In the genomic region with DNA sequence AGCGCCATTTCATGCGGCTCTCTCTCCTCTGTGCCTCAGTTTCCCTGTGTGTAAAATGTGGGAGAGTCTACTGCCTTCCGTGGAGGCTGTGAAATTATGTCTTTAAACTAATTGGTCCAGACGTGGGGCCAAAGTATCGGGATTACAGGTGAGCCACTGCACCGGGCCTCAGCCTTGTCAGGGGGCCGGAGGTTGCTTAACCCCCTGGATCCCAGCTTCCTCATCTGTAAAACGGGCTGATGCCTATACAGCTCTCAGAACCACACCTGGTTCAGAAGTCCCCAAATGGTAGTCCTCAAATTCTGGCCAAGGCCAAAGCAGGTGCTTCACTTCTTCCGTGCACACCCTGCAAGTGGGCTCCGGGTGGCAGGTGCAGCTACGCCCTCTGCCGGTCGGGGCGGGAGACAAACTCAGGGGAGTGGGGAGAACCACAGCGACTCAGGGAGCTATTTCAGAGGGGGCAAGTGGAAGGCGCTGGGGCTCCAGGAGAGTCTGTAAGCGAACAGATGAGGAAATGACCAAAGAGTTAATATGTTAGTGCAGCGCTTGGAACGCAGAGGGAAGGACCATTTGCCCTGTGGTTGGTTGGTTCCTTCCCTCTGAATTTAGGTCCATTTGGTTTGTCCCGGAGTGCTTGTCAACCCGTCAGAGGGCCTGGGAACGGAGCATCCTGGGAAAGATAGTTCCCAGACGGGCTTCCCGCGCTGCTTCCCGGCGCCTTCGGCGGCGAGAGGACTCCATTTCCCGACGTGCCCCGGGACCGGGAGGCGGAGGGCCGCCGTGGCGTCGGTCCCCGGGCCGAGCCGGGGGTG, we compare ENCODE assay signal across 1 cellular context.
TF ChIP-seq lines count a peak whose summit lies in the region.

A gene (plus strand): TSS at position 812 of the 812 bp plus-strand sequence. CDS start 135 bp downstream, outside the sequence.

TF ChIP-seq in K562, 482 proteins besides CTCF, POLR2A, EP300 and RAD21 (continued from another document and continues in another):
- no peak for TF ChIP-seq CREBBP (IDR thresholded peaks at IDR 0.05; ENCODE audit: low read depth, low read length)
- TF ChIP-seq BHLHE40 (IDR thresholded peaks at IDR 0.05; ENCODE audit: low read length), result peak; percentile 87
- TF ChIP-seq MTA3 (IDR thresholded peaks at IDR 0.05; ENCODE audit: borderline replicate concordance), result peak; percentile 85
- TF ChIP-seq, protein P1, sequence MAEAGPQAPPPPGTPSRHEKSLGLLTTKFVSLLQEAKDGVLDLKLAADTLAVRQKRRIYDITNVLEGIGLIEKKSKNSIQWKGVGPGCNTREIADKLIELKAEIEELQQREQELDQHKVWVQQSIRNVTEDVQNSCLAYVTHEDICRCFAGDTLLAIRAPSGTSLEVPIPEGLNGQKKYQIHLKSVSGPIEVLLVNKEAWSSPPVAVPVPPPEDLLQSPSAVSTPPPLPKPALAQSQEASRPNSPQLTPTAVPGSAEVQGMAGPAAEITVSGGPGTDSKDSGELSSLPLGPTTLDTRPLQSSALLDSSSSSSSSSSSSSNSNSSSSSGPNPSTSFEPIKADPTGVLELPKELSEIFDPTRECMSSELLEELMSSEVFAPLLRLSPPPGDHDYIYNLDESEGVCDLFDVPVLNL (CRISPR knock-in tag; IDR thresholded peaks at IDR 0.05; ENCODE audit: low read depth), result 0 out of 2 replicates have a peak, but pooled peaks have one; percentile 50
- TF ChIP-seq, protein P2, sequence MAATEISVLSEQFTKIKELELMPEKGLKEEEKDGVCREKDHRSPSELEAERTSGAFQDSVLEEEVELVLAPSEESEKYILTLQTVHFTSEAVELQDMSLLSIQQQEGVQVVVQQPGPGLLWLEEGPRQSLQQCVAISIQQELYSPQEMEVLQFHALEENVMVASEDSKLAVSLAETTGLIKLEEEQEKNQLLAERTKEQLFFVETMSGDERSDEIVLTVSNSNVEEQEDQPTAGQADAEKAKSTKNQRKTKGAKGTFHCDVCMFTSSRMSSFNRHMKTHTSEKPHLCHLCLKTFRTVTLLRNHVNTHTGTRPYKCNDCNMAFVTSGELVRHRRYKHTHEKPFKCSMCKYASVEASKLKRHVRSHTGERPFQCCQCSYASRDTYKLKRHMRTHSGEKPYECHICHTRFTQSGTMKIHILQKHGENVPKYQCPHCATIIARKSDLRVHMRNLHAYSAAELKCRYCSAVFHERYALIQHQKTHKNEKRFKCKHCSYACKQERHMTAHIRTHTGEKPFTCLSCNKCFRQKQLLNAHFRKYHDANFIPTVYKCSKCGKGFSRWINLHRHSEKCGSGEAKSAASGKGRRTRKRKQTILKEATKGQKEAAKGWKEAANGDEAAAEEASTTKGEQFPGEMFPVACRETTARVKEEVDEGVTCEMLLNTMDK (IDR thresholded peaks at IDR 0.05; ENCODE audit: borderline replicate concordance, insufficient read depth, low read depth, low read length, poor library complexity, severe bottlenecking), result peak; percentile 95
- no peak for TF ChIP-seq ZNF589 (CRISPR knock-in tag; IDR thresholded peaks at IDR 0.05; ENCODE audit: low read depth)
- TF ChIP-seq, protein P3, sequence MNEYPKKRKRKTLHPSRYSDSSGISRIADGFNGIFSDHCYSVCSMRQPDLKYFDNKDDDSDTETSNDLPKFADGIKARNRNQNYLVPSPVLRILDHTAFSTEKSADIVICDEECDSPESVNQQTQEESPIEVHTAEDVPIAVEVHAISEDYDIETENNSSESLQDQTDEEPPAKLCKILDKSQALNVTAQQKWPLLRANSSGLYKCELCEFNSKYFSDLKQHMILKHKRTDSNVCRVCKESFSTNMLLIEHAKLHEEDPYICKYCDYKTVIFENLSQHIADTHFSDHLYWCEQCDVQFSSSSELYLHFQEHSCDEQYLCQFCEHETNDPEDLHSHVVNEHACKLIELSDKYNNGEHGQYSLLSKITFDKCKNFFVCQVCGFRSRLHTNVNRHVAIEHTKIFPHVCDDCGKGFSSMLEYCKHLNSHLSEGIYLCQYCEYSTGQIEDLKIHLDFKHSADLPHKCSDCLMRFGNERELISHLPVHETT (CRISPR knock-in tag; conservative IDR thresholded peaks at IDR 0.05 in 1 of 2, IDR thresholded peaks at IDR 0.05 in 1 of 2), result no peak
- TF ChIP-seq MAFG (tag; conservative IDR thresholded peaks at IDR 0.05), result no peak
- TF ChIP-seq, protein P4, sequence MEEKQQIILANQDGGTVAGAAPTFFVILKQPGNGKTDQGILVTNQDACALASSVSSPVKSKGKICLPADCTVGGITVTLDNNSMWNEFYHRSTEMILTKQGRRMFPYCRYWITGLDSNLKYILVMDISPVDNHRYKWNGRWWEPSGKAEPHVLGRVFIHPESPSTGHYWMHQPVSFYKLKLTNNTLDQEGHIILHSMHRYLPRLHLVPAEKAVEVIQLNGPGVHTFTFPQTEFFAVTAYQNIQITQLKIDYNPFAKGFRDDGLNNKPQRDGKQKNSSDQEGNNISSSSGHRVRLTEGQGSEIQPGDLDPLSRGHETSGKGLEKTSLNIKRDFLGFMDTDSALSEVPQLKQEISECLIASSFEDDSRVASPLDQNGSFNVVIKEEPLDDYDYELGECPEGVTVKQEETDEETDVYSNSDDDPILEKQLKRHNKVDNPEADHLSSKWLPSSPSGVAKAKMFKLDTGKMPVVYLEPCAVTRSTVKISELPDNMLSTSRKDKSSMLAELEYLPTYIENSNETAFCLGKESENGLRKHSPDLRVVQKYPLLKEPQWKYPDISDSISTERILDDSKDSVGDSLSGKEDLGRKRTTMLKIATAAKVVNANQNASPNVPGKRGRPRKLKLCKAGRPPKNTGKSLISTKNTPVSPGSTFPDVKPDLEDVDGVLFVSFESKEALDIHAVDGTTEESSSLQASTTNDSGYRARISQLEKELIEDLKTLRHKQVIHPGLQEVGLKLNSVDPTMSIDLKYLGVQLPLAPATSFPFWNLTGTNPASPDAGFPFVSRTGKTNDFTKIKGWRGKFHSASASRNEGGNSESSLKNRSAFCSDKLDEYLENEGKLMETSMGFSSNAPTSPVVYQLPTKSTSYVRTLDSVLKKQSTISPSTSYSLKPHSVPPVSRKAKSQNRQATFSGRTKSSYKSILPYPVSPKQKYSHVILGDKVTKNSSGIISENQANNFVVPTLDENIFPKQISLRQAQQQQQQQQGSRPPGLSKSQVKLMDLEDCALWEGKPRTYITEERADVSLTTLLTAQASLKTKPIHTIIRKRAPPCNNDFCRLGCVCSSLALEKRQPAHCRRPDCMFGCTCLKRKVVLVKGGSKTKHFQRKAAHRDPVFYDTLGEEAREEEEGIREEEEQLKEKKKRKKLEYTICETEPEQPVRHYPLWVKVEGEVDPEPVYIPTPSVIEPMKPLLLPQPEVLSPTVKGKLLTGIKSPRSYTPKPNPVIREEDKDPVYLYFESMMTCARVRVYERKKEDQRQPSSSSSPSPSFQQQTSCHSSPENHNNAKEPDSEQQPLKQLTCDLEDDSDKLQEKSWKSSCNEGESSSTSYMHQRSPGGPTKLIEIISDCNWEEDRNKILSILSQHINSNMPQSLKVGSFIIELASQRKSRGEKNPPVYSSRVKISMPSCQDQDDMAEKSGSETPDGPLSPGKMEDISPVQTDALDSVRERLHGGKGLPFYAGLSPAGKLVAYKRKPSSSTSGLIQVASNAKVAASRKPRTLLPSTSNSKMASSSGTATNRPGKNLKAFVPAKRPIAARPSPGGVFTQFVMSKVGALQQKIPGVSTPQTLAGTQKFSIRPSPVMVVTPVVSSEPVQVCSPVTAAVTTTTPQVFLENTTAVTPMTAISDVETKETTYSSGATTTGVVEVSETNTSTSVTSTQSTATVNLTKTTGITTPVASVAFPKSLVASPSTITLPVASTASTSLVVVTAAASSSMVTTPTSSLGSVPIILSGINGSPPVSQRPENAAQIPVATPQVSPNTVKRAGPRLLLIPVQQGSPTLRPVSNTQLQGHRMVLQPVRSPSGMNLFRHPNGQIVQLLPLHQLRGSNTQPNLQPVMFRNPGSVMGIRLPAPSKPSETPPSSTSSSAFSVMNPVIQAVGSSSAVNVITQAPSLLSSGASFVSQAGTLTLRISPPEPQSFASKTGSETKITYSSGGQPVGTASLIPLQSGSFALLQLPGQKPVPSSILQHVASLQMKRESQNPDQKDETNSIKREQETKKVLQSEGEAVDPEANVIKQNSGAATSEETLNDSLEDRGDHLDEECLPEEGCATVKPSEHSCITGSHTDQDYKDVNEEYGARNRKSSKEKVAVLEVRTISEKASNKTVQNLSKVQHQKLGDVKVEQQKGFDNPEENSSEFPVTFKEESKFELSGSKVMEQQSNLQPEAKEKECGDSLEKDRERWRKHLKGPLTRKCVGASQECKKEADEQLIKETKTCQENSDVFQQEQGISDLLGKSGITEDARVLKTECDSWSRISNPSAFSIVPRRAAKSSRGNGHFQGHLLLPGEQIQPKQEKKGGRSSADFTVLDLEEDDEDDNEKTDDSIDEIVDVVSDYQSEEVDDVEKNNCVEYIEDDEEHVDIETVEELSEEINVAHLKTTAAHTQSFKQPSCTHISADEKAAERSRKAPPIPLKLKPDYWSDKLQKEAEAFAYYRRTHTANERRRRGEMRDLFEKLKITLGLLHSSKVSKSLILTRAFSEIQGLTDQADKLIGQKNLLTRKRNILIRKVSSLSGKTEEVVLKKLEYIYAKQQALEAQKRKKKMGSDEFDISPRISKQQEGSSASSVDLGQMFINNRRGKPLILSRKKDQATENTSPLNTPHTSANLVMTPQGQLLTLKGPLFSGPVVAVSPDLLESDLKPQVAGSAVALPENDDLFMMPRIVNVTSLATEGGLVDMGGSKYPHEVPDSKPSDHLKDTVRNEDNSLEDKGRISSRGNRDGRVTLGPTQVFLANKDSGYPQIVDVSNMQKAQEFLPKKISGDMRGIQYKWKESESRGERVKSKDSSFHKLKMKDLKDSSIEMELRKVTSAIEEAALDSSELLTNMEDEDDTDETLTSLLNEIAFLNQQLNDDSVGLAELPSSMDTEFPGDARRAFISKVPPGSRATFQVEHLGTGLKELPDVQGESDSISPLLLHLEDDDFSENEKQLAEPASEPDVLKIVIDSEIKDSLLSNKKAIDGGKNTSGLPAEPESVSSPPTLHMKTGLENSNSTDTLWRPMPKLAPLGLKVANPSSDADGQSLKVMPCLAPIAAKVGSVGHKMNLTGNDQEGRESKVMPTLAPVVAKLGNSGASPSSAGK (IDR thresholded peaks at IDR 0.05), result peak; percentile 96
- TF ChIP-seq KLF1 (tag; IDR thresholded peaks at IDR 0.05), result no peak
- no peak for TF ChIP-seq LEF1 (IDR thresholded peaks at IDR 0.05)
- peak; percentile 34; the same call in 1 of the 2 replicates for TF ChIP-seq FOSL1 (tag; conservative IDR thresholded peaks at IDR 0.05)
- no peak for TF ChIP-seq ETV5 (CRISPR knock-in tag; IDR thresholded peaks at IDR 0.05; ENCODE audit: low read depth)
- TF ChIP-seq, protein P5, sequence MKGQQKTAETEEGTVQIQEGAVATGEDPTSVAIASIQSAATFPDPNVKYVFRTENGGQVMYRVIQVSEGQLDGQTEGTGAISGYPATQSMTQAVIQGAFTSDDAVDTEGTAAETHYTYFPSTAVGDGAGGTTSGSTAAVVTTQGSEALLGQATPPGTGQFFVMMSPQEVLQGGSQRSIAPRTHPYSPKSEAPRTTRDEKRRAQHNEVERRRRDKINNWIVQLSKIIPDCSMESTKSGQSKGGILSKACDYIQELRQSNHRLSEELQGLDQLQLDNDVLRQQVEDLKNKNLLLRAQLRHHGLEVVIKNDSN (CRISPR knock-in tag; IDR thresholded peaks at IDR 0.05), result no peak
- TF ChIP-seq SREBF2 (CRISPR knock-in tag; IDR thresholded peaks at IDR 0.05), result no peak
- no peak for TF ChIP-seq MYBL2 (IDR thresholded peaks at IDR 0.05; ENCODE audit: low read depth)
- TF ChIP-seq MYBL2 (CRISPR knock-in tag; IDR thresholded peaks at IDR 0.05; ENCODE audit: borderline replicate concordance), result no peak
- TF ChIP-seq RNF2 (IDR thresholded peaks at IDR 0.05), result peak; percentile 42; the same call in 1 of the 2 replicates
- peak; percentile 15; the same call in 1 of the 2 replicates for TF ChIP-seq NFIC (IDR thresholded peaks at IDR 0.05)
- no peak for TF ChIP-seq ZKSCAN1 (IDR thresholded peaks at IDR 0.05; ENCODE audit: low read depth, low read length)
- TF ChIP-seq, protein P6, sequence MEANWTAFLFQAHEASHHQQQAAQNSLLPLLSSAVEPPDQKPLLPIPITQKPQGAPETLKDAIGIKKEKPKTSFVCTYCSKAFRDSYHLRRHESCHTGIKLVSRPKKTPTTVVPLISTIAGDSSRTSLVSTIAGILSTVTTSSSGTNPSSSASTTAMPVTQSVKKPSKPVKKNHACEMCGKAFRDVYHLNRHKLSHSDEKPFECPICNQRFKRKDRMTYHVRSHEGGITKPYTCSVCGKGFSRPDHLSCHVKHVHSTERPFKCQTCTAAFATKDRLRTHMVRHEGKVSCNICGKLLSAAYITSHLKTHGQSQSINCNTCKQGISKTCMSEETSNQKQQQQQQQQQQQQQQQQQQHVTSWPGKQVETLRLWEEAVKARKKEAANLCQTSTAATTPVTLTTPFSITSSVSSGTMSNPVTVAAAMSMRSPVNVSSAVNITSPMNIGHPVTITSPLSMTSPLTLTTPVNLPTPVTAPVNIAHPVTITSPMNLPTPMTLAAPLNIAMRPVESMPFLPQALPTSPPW (CRISPR knock-in tag; IDR thresholded peaks at IDR 0.05), result peak; percentile 99
- peak; percentile 73; the same call in 1 of the 2 replicates for TF ChIP-seq MYC (IDR thresholded peaks at IDR 0.05; ENCODE audit: low read depth, low read length)
- TF ChIP-seq MYC (CRISPR knock-in tag; IDR thresholded peaks at IDR 0.05; ENCODE audit: borderline replicate concordance, low read depth), result no peak
- TF ChIP-seq, protein P7, sequence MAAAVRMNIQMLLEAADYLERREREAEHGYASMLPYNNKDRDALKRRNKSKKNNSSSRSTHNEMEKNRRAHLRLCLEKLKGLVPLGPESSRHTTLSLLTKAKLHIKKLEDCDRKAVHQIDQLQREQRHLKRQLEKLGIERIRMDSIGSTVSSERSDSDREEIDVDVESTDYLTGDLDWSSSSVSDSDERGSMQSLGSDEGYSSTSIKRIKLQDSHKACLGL (CRISPR knock-in tag; IDR thresholded peaks at IDR 0.05; ENCODE audit: borderline replicate concordance, poor library complexity, severe bottlenecking), result no peak
- TF ChIP-seq SRSF1 (IDR thresholded peaks at IDR 0.05; ENCODE audit: low read depth, low read length), result no peak
- TF ChIP-seq PHB2 (IDR thresholded peaks at IDR 0.05; ENCODE audit: low read depth), result no peak
- no peak for TF ChIP-seq NCOA2 (IDR thresholded peaks at IDR 0.05; ENCODE audit: partially characterized antibody in 2 of 2)
- no peak for TF ChIP-seq RFX1 (IDR thresholded peaks at IDR 0.05)
- TF ChIP-seq, protein P8, sequence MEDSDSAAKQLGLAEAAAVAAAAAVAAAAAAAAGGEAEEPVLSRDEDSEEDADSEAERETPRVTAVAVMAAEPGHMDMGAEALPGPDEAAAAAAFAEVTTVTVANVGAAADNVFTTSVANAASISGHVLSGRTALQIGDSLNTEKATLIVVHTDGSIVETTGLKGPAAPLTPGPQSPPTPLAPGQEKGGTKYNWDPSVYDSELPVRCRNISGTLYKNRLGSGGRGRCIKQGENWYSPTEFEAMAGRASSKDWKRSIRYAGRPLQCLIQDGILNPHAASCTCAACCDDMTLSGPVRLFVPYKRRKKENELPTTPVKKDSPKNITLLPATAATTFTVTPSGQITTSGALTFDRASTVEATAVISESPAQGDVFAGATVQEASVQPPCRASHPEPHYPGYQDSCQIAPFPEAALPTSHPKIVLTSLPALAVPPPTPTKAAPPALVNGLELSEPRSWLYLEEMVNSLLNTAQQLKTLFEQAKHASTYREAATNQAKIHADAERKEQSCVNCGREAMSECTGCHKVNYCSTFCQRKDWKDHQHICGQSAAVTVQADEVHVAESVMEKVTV (CRISPR knock-in tag; IDR thresholded peaks at IDR 0.05), result 0 out of 2 replicates have a peak, but pooled peaks have one; percentile 31
- peak; percentile 67 for TF ChIP-seq MAFF (IDR thresholded peaks at IDR 0.05; ENCODE audit: low read length)
- TF ChIP-seq ZSCAN32 (CRISPR knock-in tag; IDR thresholded peaks at IDR 0.05), result no peak
